ENCODE assay signal across 18 cellular contexts in the genomic region with DNA sequence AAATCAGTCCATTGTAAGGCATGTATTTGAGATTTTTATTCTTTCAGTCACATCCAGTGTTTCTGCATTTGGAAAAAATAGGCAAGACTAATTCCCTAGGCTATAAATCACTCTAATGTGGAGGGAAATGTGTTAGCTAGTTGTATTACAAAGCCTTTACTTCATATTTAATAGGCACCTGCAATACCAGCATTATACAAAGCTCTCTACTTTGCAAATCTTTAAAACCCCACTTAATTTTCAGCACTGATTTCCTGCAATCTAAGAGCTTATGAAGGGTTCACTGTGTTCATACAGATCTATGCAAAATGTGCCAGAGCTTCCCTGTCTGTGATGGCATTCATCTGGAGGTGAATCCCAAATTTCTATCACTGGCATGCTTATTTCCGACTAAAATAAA.
"Had no signal": no experiment of that assay in that cellular context is flagged by ENCODE, and none has a peak within 500 bp of the region (broad histone marks: within the 10 kb centered on the region; RNA-seq: fewer than 3 reads in every experiment).

No MANE protein-coding gene starts in this region.

- H3K27me3 ChIP-seq: heart left ventricle, neutrophil, spleen, thyroid gland had no signal

- H3K27ac ChIP-seq: neutrophil, spleen, thyroid gland had no signal

- H3K36me3 ChIP-seq: heart left ventricle, neutrophil, spleen, thyroid gland had no signal

- DNase-seq: cortex of kidney; effector memory CD4-positive, alpha-beta T cell; heart left ventricle; hippocampal formation; mesendoderm; naive B cell; posterior cingulate gyrus; spleen; stimulated activated CD4-positive, alpha-beta T cell treated with anti-CD3 and anti-CD28 coated beads, Interleukin-15, amount 100 ng/mL, for 24 hours; stimulated activated CD4-positive, alpha-beta T cell treated with anti-CD3 and anti-CD28 coated beads, Interleukin-1b, Interleukin-23, amount 100 ng/mL, for 48 hours; stimulated activated CD4-positive, alpha-beta T cell treated with anti-CD3 and anti-CD28 coated beads, Interleukin-4, amount 100 ng/mL, for 24 hours; thyroid gland had no signal

- H3K4me3 ChIP-seq: heart left ventricle, spleen, thyroid gland had no signal

- H3K36me3 Mint-ChIP-seq: naive B cell; stimulated activated memory B cell treated with anti-CD40 and anti-IgM and Interleukin-4, amounts not matched to agents 10 μg/mL and 1 μg/mL and 100 μg/mL, for 72 hours; type B pancreatic cell had no signal

- H3K4me1 Mint-ChIP-seq: stimulated activated memory B cell treated with anti-CD40 and anti-IgM and Interleukin-4, amounts not matched to agents 10 μg/mL and 1 μg/mL and 100 μg/mL, for 72 hours had no signal

- H3K9me3 Mint-ChIP-seq: naive B cell; stimulated activated memory B cell treated with anti-CD40 and anti-IgM and Interleukin-4, amounts not matched to agents 10 μg/mL and 1 μg/mL and 100 μg/mL, for 72 hours; stimulated activated naive CD8-positive, alpha-beta T cell treated with anti-CD3 and anti-CD28 coated beads, Interleukin-15, Interleukin-2, amounts not matched to agents 100 ng/mL and 50 ng/mL, for 24 hours; type B pancreatic cell had no signal

- H3K9me3 ChIP-seq: heart left ventricle, neutrophil, spleen, thyroid gland had no signal

- H3K4me3 Mint-ChIP-seq: stimulated activated memory B cell treated with anti-CD40 and anti-IgM and Interleukin-4, amounts not matched to agents 10 μg/mL and 1 μg/mL and 100 μg/mL, for 72 hours; stimulated activated naive CD8-positive, alpha-beta T cell treated with anti-CD3 and anti-CD28 coated beads, Interleukin-15, Interleukin-2, amounts not matched to agents 100 ng/mL and 50 ng/mL, for 24 hours; type B pancreatic cell had no signal

- ATAC-seq: esophagus mucosa; heart left ventricle; sciatic nerve; stimulated activated memory B cell treated with anti-CD40 and anti-IgM and Interleukin-4, amounts not matched to agents 10 μg/mL and 1 μg/mL and 100 μg/mL, for 72 hours had no signal

- H3K27me3 Mint-ChIP-seq: naive B cell; stimulated activated memory B cell treated with anti-CD40 and anti-IgM and Interleukin-4, amounts not matched to agents 10 μg/mL and 1 μg/mL and 100 μg/mL, for 72 hours; stimulated activated naive CD8-positive, alpha-beta T cell treated with anti-CD3 and anti-CD28 coated beads, Interleukin-15, Interleukin-2, amounts not matched to agents 100 ng/mL and 50 ng/mL, for 24 hours; type B pancreatic cell had no signal

- H3K27ac Mint-ChIP-seq: stimulated activated memory B cell treated with anti-CD40 and anti-IgM and Interleukin-4, amounts not matched to agents 10 μg/mL and 1 μg/mL and 100 μg/mL, for 72 hours; stimulated activated naive CD8-positive, alpha-beta T cell treated with anti-CD3 and anti-CD28 coated beads, Interleukin-15, Interleukin-2, amounts not matched to agents 100 ng/mL and 50 ng/mL, for 24 hours; type B pancreatic cell had no signal
